12 cellular contexts compared by ENCODE assay signal in the genomic region with DNA sequence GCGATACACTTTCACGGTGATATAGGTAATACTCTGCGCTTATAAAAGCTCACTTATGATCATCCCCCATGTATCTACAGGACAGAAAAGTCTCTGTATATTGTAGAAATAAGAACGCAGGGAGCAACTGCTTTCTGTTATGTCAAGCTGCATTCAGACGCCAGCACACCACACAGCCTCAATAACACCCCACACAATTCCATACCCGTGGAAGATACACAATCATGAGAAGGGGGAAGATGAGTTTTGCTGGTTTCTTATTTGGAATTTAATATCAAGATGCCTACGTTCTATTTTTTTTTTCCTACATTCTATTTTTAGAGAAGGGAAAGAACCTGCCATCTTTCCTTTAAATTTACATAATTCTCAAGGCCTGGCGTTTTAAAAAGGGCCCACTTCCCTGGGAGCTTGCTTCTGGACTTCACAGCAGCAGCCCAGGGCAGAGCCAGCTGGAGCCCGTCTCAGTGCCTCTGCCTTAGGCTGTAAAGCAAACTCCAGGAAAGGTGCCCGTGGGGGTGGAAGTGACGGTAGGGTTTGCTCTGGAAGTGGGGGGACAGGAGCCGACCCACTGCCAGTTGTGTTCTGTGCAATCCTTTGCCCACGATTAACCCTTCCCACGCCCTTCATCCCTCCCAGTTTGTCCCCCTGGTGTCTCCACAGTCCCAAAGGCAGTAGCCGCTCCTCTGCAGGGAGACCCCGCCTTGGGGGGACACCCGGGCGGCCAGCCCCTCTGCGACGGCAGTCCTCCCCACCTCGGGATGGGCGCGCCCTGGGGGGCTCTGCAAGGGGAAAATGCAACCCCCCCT. TPM values are rescaled to one million over a fixed set of nuclear protein-coding genes. Genes with fewer than 3 reads are reported as not detected.
DNase-seq lines count a peak whose midpoint lies in the region; ATAC-seq, FAIRE-seq and TF ChIP-seq lines count a peak whose summit lies in the region.
"Had no signal": no experiment of that assay in that cellular context is flagged by ENCODE, and none has a peak within 500 bp of the region (broad histone marks: within the 10 kb centered on the region; RNA-seq: fewer than 3 reads in every experiment).

No MANE protein-coding gene starts in this region.

- H3K9me3 ChIP-seq in left lung (no peaks in the 10 kb centered on the region), subcutaneous abdominal adipose tissue (ENCODE audit: control insufficient read depth in 5 of 5, low read length in 5 of 5) (no peaks in the 10 kb centered on the region)

- H3K27ac ChIP-seq in coronary artery = no peak overlapping the region
- H3K27ac ChIP-seq in left lung = no peak overlapping the region
- peak overlapping the region; percentile 69 for H3K27ac ChIP-seq in subcutaneous abdominal adipose tissue (ENCODE audit: low read depth, low read length)

- peaks cover 33% of the 10 kb centered on the region for H3K36me3 Mint-ChIP-seq in HFFc6 (ENCODE audit: low read depth)

- H3K4me3 ChIP-seq in coronary artery (peak overlapping the region; percentile 67), left lung (peak overlapping the region; percentile 28 to 39), subcutaneous abdominal adipose tissue (ENCODE audit: low read depth in 1 of 5, low read length in 5 of 5) (peak overlapping the region; percentile 53 to 74 (median 63))

- H3K27me3 ChIP-seq in left lung (peaks cover 0 to 26% of the 10 kb centered on the region in 2 donors), subcutaneous abdominal adipose tissue (ENCODE audit: control insufficient read depth in 5 of 5, insufficient read depth in 4 of 5, low read length in 5 of 5) (no peaks in the 10 kb centered on the region)

- H3K27me3 Mint-ChIP-seq in HFFc6 (ENCODE audit: insufficient read depth) = peaks cover 3% of the 10 kb centered on the region; the same call in 1 of the 2 replicates

- FAIRE-seq in D721Med (lab: Jason Lieb, UNC) = no peak
- FAIRE-seq: colon, H54 had no signal

- peaks cover 73% of the 10 kb centered on the region for H3K4me1 Mint-ChIP-seq in HFFc6 (ENCODE audit: low read depth)

- DNase-seq in HFFc6 = no peak
- DNase-seq in coronary artery (ENCODE audit: low spot score) = no peak
- DNase-seq in left lung = peak in 1 of 2 donors; percentile 81
- no peak for DNase-seq in D721Med (ENCODE audit: insufficient read length, low spot score)
- no peak for DNase-seq in HuH-7.5 (ENCODE audit: low spot score)
- no peak for DNase-seq in GM10266 (ENCODE audit: extremely low spot score)
- DNase-seq: activated CD4-positive, alpha-beta T cell treated with anti-CD3 and anti-CD28 coated beads, Interleukin-2, amount 50 U/mL, for 48 hours had no signal

- H3K36me3 ChIP-seq in left lung (peaks cover 0 to 25% of the 10 kb centered on the region in 2 donors), subcutaneous abdominal adipose tissue (ENCODE audit: control insufficient read depth in 5 of 5, insufficient read depth in 5 of 5, low read length in 5 of 5) (peaks cover 0 to 22% (median 6%) of the 10 kb centered on the region in 5 donors)

- ATAC-seq in left lung (no peak), GM21515 (IDR thresholded peaks at IDR 0.05; ENCODE audit: unreplicated experiment) (no peak)
- ATAC-seq: natural killer cell treated with Interleukin-12 subunit alpha and Interleukin-12 subunit beta and Interleukin-15 and Interleukin-18, amount 100 ng/mL, for 72 hours had no signal

- TF ChIP-seq CTCF in HFFc6 (IDR thresholded peaks at IDR 0.05) (no peak), coronary artery (IDR thresholded peaks at IDR 0.05) (no peak), left lung (IDR thresholded peaks at IDR 0.05) (no peak), D721Med (IDR thresholded peaks at IDR 0.05; ENCODE audit: insufficient read depth, missing control alignments) (no peak), GM10266 (IDR thresholded peaks at IDR 0.05; ENCODE audit: control insufficient read depth, insufficient read depth, low read depth, missing control alignments) (no peak)

- H3K27ac Mint-ChIP-seq in HFFc6 = peak overlapping the region; percentile 99
- H3K27ac Mint-ChIP-seq: natural killer cell treated with Interleukin-12 subunit alpha and Interleukin-12 subunit beta and Interleukin-15 and Interleukin-18, amount 100 ng/mL, for 72 hours had no signal

- intact Hi-C loops in left lung (cut with DNase I) = no loop called here

- H3K4me3 Mint-ChIP-seq in HFFc6 = peak overlapping the region; percentile 100
- H3K4me3 Mint-ChIP-seq: natural killer cell treated with Interleukin-12 subunit alpha and Interleukin-12 subunit beta and Interleukin-15 and Interleukin-18, amount 100 ng/mL, for 72 hours had no signal

- no peaks in the 10 kb centered on the region for H3K9me3 Mint-ChIP-seq in HFFc6
- H3K9me3 Mint-ChIP-seq: natural killer cell treated with Interleukin-12 subunit alpha and Interleukin-12 subunit beta and Interleukin-15 and Interleukin-18, amount 100 ng/mL, for 72 hours had no signal

- no peak overlapping the region for H3K9ac ChIP-seq in subcutaneous abdominal adipose tissue (ENCODE audit: low read length in 5 of 5)

- H3K4me1 ChIP-seq in left lung (peaks cover 17 to 46% of the 10 kb centered on the region in 2 donors), subcutaneous abdominal adipose tissue (ENCODE audit: control insufficient read depth in 5 of 5, insufficient read depth in 5 of 5, low read length in 5 of 5) (peaks cover 0 to 76% (median 69%) of the 10 kb centered on the region in 5 donors)

RNA-seq across cellular contexts. Expression of a gene that starts 5.3 kb away (rescaled TPM):
- total RNA-seq in HFFc6 (2021; fragmentation: NEBNext Ultra II Directional; extraction: Animal tissue kit (Norgen Biotek cat#: 25700)) = 10 to 100 TPM; 37.9 to 47.5 (median 41.8) TPM
- 10 to 100 TPM; 25.7 to 30.4 TPM for total RNA-seq in left lung

RNA-seq across cellular contexts. Expression of a gene that starts 6.9 kb away (rescaled TPM):
- 10 to 100 TPM; 18.6 to 25.0 (median 23.3) TPM for total RNA-seq in HFFc6 (2021; fragmentation: NEBNext Ultra II Directional; extraction: Animal tissue kit (Norgen Biotek cat#: 25700))
- 10 to 100 TPM; 13.3 to 20.2 TPM for total RNA-seq in left lung
